In the genomic region with DNA sequence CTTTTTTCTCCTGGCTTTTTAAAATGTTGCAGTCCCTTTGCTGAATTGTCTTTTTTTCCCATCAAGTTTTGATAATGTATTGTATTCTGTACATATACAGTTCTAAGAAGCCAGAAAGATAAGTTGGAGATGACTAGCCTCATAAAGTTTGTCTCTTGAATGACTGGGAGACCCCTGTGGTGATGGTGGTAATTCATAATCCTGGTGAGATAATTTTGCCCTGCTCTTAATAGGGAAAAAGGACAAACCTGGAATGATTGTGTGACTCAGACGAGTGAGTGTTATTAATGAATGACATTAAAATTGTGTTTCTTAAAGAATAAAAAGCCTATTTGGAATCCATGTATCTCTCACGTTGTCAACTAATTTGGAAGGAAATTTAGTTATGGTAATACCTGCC, we compare ENCODE assay signal across 9 cellular contexts. TPM values are rescaled to one million over a fixed set of nuclear protein-coding genes. Genes with fewer than 3 reads are reported as not detected.
DNase-seq lines count a peak whose midpoint lies in the region; ATAC-seq and TF ChIP-seq lines count a peak whose summit lies in the region.
"Had no signal": no experiment of that assay in that cellular context is flagged by ENCODE, and none has a peak within 500 bp of the region (broad histone marks: within the 10 kb centered on the region; RNA-seq: fewer than 3 reads in every experiment).

No MANE protein-coding gene starts in this region.

- H3K27ac Mint-ChIP-seq in activated CD4-positive, alpha-beta T cell treated with anti-CD3 and anti-CD28 coated beads, Interleukin-2, amount 10 ng/mL, durations not matched to agents 7 days and 5 days: peak overlapping the region; percentile 93
- no peak overlapping the region for H3K27ac Mint-ChIP-seq in glutamatergic neuron (ENCODE audit: unreplicated experiment)
- H3K27ac Mint-ChIP-seq in stimulated activated naive B cell treated with anti-CD40 and anti-IgM and Interleukin-4, amounts not matched to agents 10 μg/mL and 1 μg/mL and 100 μg/mL, for 72 hours: peak overlapping the region; percentile 56

- DNase-seq in activated CD4-positive, alpha-beta T cell treated with anti-CD3 and anti-CD28 coated beads, Interleukin-2, amount 10 ng/mL, durations not matched to agents 7 days and 5 days: no peak
- no peak for DNase-seq in activated CD4-positive, alpha-beta T cell treated with anti-CD3 and anti-CD28 coated beads for 4 hours
- DNase-seq in glutamatergic neuron (no peak), NCI-H345 (lab: John Stamatoyannopoulos, UW) (no peak), pons (ENCODE audit: low spot score) (no peak), OCI-M2 (lab: John Stamatoyannopoulos, UW; ENCODE audit: unreplicated experiment) (no peak)
- no peak for DNase-seq in stimulated activated naive B cell treated with anti-CD40 and anti-IgM and Interleukin-4, amounts not matched to agents 10 μg/mL and 1 μg/mL and 100 μg/mL, for 72 hours
- DNase-seq: DMS153 had no signal

- peak overlapping the region; percentile 81 for H3K27ac ChIP-seq in VCaP

- H3K4me1 Mint-ChIP-seq in activated CD4-positive, alpha-beta T cell treated with anti-CD3 and anti-CD28 coated beads, Interleukin-2, amount 10 ng/mL, durations not matched to agents 7 days and 5 days: peaks cover 30% of the 10 kb centered on the region
- H3K4me1 Mint-ChIP-seq in glutamatergic neuron (ENCODE audit: low read depth, unreplicated experiment): peaks cover 4% of the 10 kb centered on the region
- peaks cover 6 to 14% of the 10 kb centered on the region in 2 donors for H3K4me1 Mint-ChIP-seq in stimulated activated naive B cell treated with anti-CD40 and anti-IgM and Interleukin-4, amounts not matched to agents 10 μg/mL and 1 μg/mL and 100 μg/mL, for 72 hours

- POLR2A ChIA-PET in activated CD4-positive, alpha-beta T cell treated with anti-CD3 and anti-CD28 coated beads, Interleukin-2, amount 10 ng/mL, durations not matched to agents 7 days and 5 days (lab: Charles Lee): no interaction called here

- peaks cover 2% of the 10 kb centered on the region for H3K9me3 Mint-ChIP-seq in activated CD4-positive, alpha-beta T cell treated with anti-CD3 and anti-CD28 coated beads, Interleukin-2, amount 10 ng/mL, durations not matched to agents 7 days and 5 days
- H3K9me3 Mint-ChIP-seq in glutamatergic neuron (ENCODE audit: unreplicated experiment): no peaks in the 10 kb centered on the region
- H3K9me3 Mint-ChIP-seq in stimulated activated naive B cell treated with anti-CD40 and anti-IgM and Interleukin-4, amounts not matched to agents 10 μg/mL and 1 μg/mL and 100 μg/mL, for 72 hours: no peaks in the 10 kb centered on the region

- TF ChIP-seq CTCF in VCaP (conservative IDR thresholded peaks at IDR 0.05) (no peak), glutamatergic neuron (IDR thresholded peaks at IDR 0.05; ENCODE audit: partially characterized antibody, unreplicated experiment) (no peak)

- no peak for ATAC-seq in stimulated activated naive B cell treated with anti-CD40 and anti-IgM and Interleukin-4, amounts not matched to agents 10 μg/mL and 1 μg/mL and 100 μg/mL, for 72 hours (replicated peaks)

- H3K27me3 Mint-ChIP-seq in activated CD4-positive, alpha-beta T cell treated with anti-CD3 and anti-CD28 coated beads, Interleukin-2, amount 10 ng/mL, durations not matched to agents 7 days and 5 days: no peaks in the 10 kb centered on the region
- H3K27me3 Mint-ChIP-seq in glutamatergic neuron (ENCODE audit: unreplicated experiment): peaks cover 2% of the 10 kb centered on the region
- H3K27me3 Mint-ChIP-seq in stimulated activated naive B cell treated with anti-CD40 and anti-IgM and Interleukin-4, amounts not matched to agents 10 μg/mL and 1 μg/mL and 100 μg/mL, for 72 hours: no peaks in the 10 kb centered on the region

- peak overlapping the region; percentile 100 for H3K4me3 Mint-ChIP-seq in activated CD4-positive, alpha-beta T cell treated with anti-CD3 and anti-CD28 coated beads, Interleukin-2, amount 10 ng/mL, durations not matched to agents 7 days and 5 days
- peak overlapping the region; percentile 100 for H3K4me3 Mint-ChIP-seq in glutamatergic neuron (ENCODE audit: unreplicated experiment)
- peak overlapping the region; percentile 96 to 99 for H3K4me3 Mint-ChIP-seq in stimulated activated naive B cell treated with anti-CD40 and anti-IgM and Interleukin-4, amounts not matched to agents 10 μg/mL and 1 μg/mL and 100 μg/mL, for 72 hours

- peaks cover 10% of the 10 kb centered on the region for H3K36me3 Mint-ChIP-seq in activated CD4-positive, alpha-beta T cell treated with anti-CD3 and anti-CD28 coated beads, Interleukin-2, amount 10 ng/mL, durations not matched to agents 7 days and 5 days (ENCODE audit: low read depth)
- no peaks in the 10 kb centered on the region for H3K36me3 Mint-ChIP-seq in glutamatergic neuron (ENCODE audit: unreplicated experiment)
- H3K36me3 Mint-ChIP-seq in stimulated activated naive B cell treated with anti-CD40 and anti-IgM and Interleukin-4, amounts not matched to agents 10 μg/mL and 1 μg/mL and 100 μg/mL, for 72 hours: peaks cover 7 to 8% of the 10 kb centered on the region in 2 donors

- CTCF ChIA-PET in activated CD4-positive, alpha-beta T cell treated with anti-CD3 and anti-CD28 coated beads, Interleukin-2, amount 10 ng/mL, durations not matched to agents 7 days and 5 days (lab: Charles Lee): interaction anchor here (1.4 kb wide), 3 partner anchors 9 to 11 kb away, joined by 4 to 6 read pairs (median 6); no protein-coding TSS in a partner anchor

RNA-seq across cellular contexts. Expression of a gene that starts 1.2 kb away (rescaled TPM):
- 10 to 100 TPM; 35.8 to 46.7 TPM for total RNA-seq in activated CD4-positive, alpha-beta T cell treated with anti-CD3 and anti-CD28 coated beads, Interleukin-2, amount 10 ng/mL, durations not matched to agents 7 days and 5 days
- total RNA-seq in glutamatergic neuron (ENCODE audit: unreplicated experiment): 44.7 TPM

RNA-seq across cellular contexts. Expression of a gene that starts 58.7 kb away (rescaled TPM):
- total RNA-seq in activated CD4-positive, alpha-beta T cell treated with anti-CD3 and anti-CD28 coated beads, Interleukin-2, amount 10 ng/mL, durations not matched to agents 7 days and 5 days: 10 to 100 TPM; 46.3 to 50.3 TPM
- total RNA-seq in glutamatergic neuron (ENCODE audit: unreplicated experiment): 17.9 TPM
